Comparison of ENCODE assay signal across 8 cellular contexts in genomic region chr5:141692919-141693848, GRCh38. TPM values are rescaled to one million over a fixed set of nuclear protein-coding genes. Genes with fewer than 3 reads are reported as not detected.
A peak's percentile ranks its signal among the peaks of the same experiment; 100 is the strongest.
DNase-seq lines count a peak whose midpoint lies in the region; ATAC-seq and TF ChIP-seq lines count a peak whose summit lies in the region.

No MANE protein-coding gene starts in this region.

- POLR2A ChIA-PET in HCT116 (lab: Charles Lee), result interaction anchor here (1.7 kb wide), 1 partner anchor 267 kb away, joined by 5 read pairs; no protein-coding TSS in a partner anchor

- H3K9me3 ChIP-seq in HCT116 (ENCODE audit: control insufficient read depth in 1 of 2, insufficient read depth in 1 of 2, low read depth in 1 of 2, low read length in 2 of 2), result no peaks in the 10 kb centered on the region
- no peaks in the 10 kb centered on the region for H3K9me3 ChIP-seq in SJCRH30 (replicated peaks)

- CTCF ChIA-PET in HCT116 (lab: Charles Lee), result interaction anchor here (1.1 to 2.6 kb wide), 6 partner anchors 186 to 451 kb away, joined by 3 to 79 read pairs (median 12); partner anchors contain the start of gene PCDH1

- BruUV-seq in HCT116 (replicated peaks; lab: Mats Ljungman, UMichigan), result no TSS peak

- H3K9ac ChIP-seq in HCT116 (ENCODE audit: low read length), result no peak overlapping the region

- TF ChIP-seq POLR2A in HCT116 (IDR thresholded peaks at IDR 0.05; ENCODE audit: borderline replicate concordance, extremely low read depth, insufficient read depth, insufficient read length), result no peak

- TF ChIP-seq RAD21 in HCT116 (IDR thresholded peaks at IDR 0.05; ENCODE audit: low read depth), result no peak

- no peaks in the 10 kb centered on the region for H3K9me2 ChIP-seq in HCT116 (ENCODE audit: insufficient read depth)

- DNase-seq in HCT116 (ENCODE audit: low read depth, low spot score) (no peak), choroid plexus epithelial cell (ENCODE audit: low read depth) (peak; percentile 52), SJCRH30 (no peak), foreskin melanocyte (no peak), NCI-H146 (lab: John Stamatoyannopoulos, UW) (no peak)
- peak; percentile 81 to 86 for DNase-seq in activated CD4-positive, alpha-beta T cell treated with anti-CD3 and anti-CD28 coated beads for 4 hours
- DNase-seq in stimulated activated CD4-positive, alpha-beta T cell treated with anti-CD3 and anti-CD28 coated beads, Interleukin-2, amount 100 ng/mL, for 48 hours, result peak; percentile 66 to 68

- H3K36me3 ChIP-seq in HCT116 (ENCODE audit: control insufficient read depth in 1 of 2, insufficient read depth in 2 of 2, low read length in 2 of 2), result no peaks in the 10 kb centered on the region
- no peaks in the 10 kb centered on the region for H3K36me3 ChIP-seq in SJCRH30

- TF ChIP-seq CTCF in HCT116 (IDR thresholded peaks at IDR 0.05 in 2 of 3, conservative IDR thresholded peaks at IDR 0.05 in 1 of 3; ENCODE audit: borderline replicate concordance in 1 of 3, insufficient read depth in 1 of 3, low read depth in 2 of 3, low read length in 2 of 3) (no peak), choroid plexus epithelial cell (conservative IDR thresholded peaks at IDR 0.05; ENCODE audit: low read depth, low read length) (no peak)

- RAD21 ChIA-PET in HCT116 (lab: Charles Lee; ENCODE audit: low non-redundant PET in 1 of 2, low total read pairs in 2 of 2, uncharacterized antibody in 2 of 2, unreplicated experiment in 2 of 2), result interaction anchor here (0.5 to 3.6 kb wide), 9 partner anchors 28 to 283 kb away, joined by 3 to 20 read pairs (median 5); partner anchors contain the start of genes PCDH1 (in 2 of the 2) and RNF14 (in 1 of the 2)

- H3K4me3 ChIP-seq in HCT116 (replicated peaks in 1 of 2; ENCODE audit: low read depth in 1 of 2, low read length in 2 of 2) (no peak overlapping the region), choroid plexus epithelial cell (ENCODE audit: low read depth, low read length) (no peak overlapping the region), SJCRH30 (no peak overlapping the region)

- intact Hi-C loops in HCT116 (cut with micrococcal nuclease), result loop anchor here (1.0 to 2.0 kb wide), 3 partner anchors 186 to 452 kb away; no protein-coding TSS in a partner anchor

- H3K27me3 ChIP-seq in HCT116 (ENCODE audit: insufficient read depth, low read length), result no peaks in the 10 kb centered on the region
- peaks cover 4% of the 10 kb centered on the region for H3K27me3 ChIP-seq in SJCRH30

- H4K20me1 ChIP-seq in HCT116 (ENCODE audit: insufficient read depth), result no peaks in the 10 kb centered on the region

- H2AFZ ChIP-seq in HCT116 (ENCODE audit: low read depth, low read length, poor library complexity, severe bottlenecking), result no peak overlapping the region

- H3K79me2 ChIP-seq in HCT116 (ENCODE audit: insufficient read depth, low read length), result no peaks in the 10 kb centered on the region

- peaks cover 0 to 18% of the 10 kb centered on the region in 2 experiments; a peak in 3 of 4 replicates for H3K4me1 ChIP-seq in HCT116 (ENCODE audit: control insufficient read depth in 1 of 2, insufficient read depth in 2 of 2, low read length in 2 of 2)
- H3K4me1 ChIP-seq in SJCRH30, result peaks cover 16% of the 10 kb centered on the region

- ATAC-seq in HCT116 (no peak), GM19023 (IDR thresholded peaks at IDR 0.05; ENCODE audit: unreplicated experiment) (no peak)

- H3K4me2 ChIP-seq in HCT116 (ENCODE audit: low read length), result peak overlapping the region; percentile 69; the same call in 1 of the 2 replicates

- H3K27ac ChIP-seq in HCT116 (ENCODE audit: low read depth, low read length) (no peak overlapping the region), SJCRH30 (no peak overlapping the region)

TF ChIP-seq in HCT116, 20 proteins besides CTCF, POLR2A, EP300 and RAD21:
- TF ChIP-seq SIN3A (IDR thresholded peaks at IDR 0.05; ENCODE audit: low read depth), result no peak
- TF ChIP-seq ELF1 (IDR thresholded peaks at IDR 0.05; ENCODE audit: borderline replicate concordance, low read depth), result no peak
- peak; percentile 21; the same call in 1 of the 2 replicates for TF ChIP-seq MAX (IDR thresholded peaks at IDR 0.05)
- TF ChIP-seq JUND (IDR thresholded peaks at IDR 0.05), result no peak

RNA-seq across cellular contexts. Expression of gene ARAP3, which starts 11.2 kb away (rescaled TPM):
- total RNA-seq in HCT116 (2021; ENCODE audit: unreplicated experiment), result 15.1 TPM
- polyA plus RNA-seq in HCT116 (2012), result 10.4 and 10.6 TPM in 2 replicates
- total RNA-seq in SJCRH30 (2014; rRNA removed; shearing (Covaris generic)), result 5.8 and 6.2 TPM in 2 replicates

RNA-seq across cellular contexts. Expression of gene FCHSD1, which starts 42.0 kb away (rescaled TPM):
- total RNA-seq in HCT116 (2021; ENCODE audit: unreplicated experiment), result 37.2 TPM
- 29.5 and 30.8 TPM in 2 replicates for polyA plus RNA-seq in HCT116 (2012)
- 2.0 and 2.1 TPM in 2 replicates for total RNA-seq in SJCRH30 (2014; rRNA removed; shearing (Covaris generic))

RNA-seq across cellular contexts. Expression of gene RELL2, which starts 56.4 kb away (rescaled TPM):
- total RNA-seq in HCT116 (2021; ENCODE audit: unreplicated experiment), result 8.7 TPM
- polyA plus RNA-seq in HCT116 (2012), result 5.1 and 5.4 TPM in 2 replicates
- total RNA-seq in SJCRH30 (2014; rRNA removed; shearing (Covaris generic)), result 1.7 and 2.1 TPM in 2 replicates

RNA-seq across cellular contexts. Expression of gene HDAC3, which starts 56.5 kb away (rescaled TPM):
- total RNA-seq in HCT116 (2021; ENCODE audit: unreplicated experiment), result 91.9 TPM
- polyA plus RNA-seq in HCT116 (2012), result 91.2 and 93.8 TPM in 2 replicates
- total RNA-seq in SJCRH30 (2014; rRNA removed; shearing (Covaris generic)), result 102 and 110 TPM in 2 replicates

Comparison
In these comparisons a context has a peak if more than half of its experiments do, and no peak if none do; other contexts are left out.
1. DNase-seq: peak in activated CD4-positive, alpha-beta T cell treated with anti-CD3 and anti-CD28 coated beads for 4 hours (2 of 2), choroid plexus epithelial cell (single experiment) and stimulated activated CD4-positive, alpha-beta T cell treated with anti-CD3 and anti-CD28 coated beads, Interleukin-2, amount 100 ng/mL, for 48 hours (2 of 2); none in HCT116 (single experiment), SJCRH30 (0 of 2), foreskin melanocyte (single experiment) and NCI-H146 (single experiment).
2. RNA of gene FCHSD1, which starts 42.0 kb away (total RNA-seq): 37.2 TPM in HCT116 (single experiment); 2.0 to 2.1 TPM in SJCRH30; every median in the first group is over 10 times any median in the second.